In the genomic region with DNA sequence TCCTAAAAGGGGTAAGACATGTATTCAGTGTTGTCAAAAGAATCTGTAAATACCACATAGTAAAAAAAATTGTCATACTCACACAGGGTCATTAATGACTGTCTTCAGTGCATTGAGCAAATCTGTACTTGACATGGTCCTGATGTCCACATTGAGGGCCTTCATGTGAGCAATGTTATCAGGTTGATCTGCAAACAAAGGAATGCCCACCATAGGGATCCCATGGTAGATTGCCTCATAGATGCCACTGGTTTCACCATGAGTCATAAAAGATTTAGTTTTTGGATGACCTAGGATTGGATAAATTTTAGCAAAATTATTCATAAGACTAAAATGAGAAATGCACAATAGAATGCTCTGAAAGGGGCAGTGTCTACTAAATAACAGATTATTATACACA, we compare ENCODE assay signal across 28 cellular contexts. TPM values are rescaled to one million over a fixed set of nuclear protein-coding genes. Genes with fewer than 3 reads are reported as not detected.
"Had no signal": no experiment of that assay in that cellular context is flagged by ENCODE, and none has a peak within 500 bp of the region (broad histone marks: within the 10 kb centered on the region; RNA-seq: fewer than 3 reads in every experiment).

No MANE protein-coding gene starts in this region.

- H3K9ac ChIP-seq: neural progenitor cell, parathyroid adenoma had no signal

- H3K27me3 ChIP-seq: neural progenitor cell, ovary, stomach, thyroid gland, tibial nerve, upper lobe of left lung, vagina had no signal

- H3K9me3 ChIP-seq: ovary, psoas muscle, thoracic aorta, thyroid gland, tibial nerve, upper lobe of left lung, vagina had no signal

- DNase-seq: natural killer cell; occipital lobe; ovary; posterior cingulate gyrus; psoas muscle; right cardiac atrium; stimulated activated CD4-positive, alpha-beta T cell treated with anti-CD3 and anti-CD28 coated beads, Interleukin-15, amount 100 ng/mL, for 24 hours; stimulated activated CD4-positive, alpha-beta T cell treated with anti-CD3 and anti-CD28 coated beads, Interleukin-2, amount 100 ng/mL, for 24 hours; stimulated activated CD4-positive, alpha-beta T cell treated with anti-CD3 and anti-CD28 coated beads, Interleukin-2, amount 100 ng/mL, for 48 hours; stimulated activated CD4-positive, alpha-beta T cell treated with anti-CD3 and anti-CD28 coated beads, Interleukin-4, amount 100 ng/mL, for 24 hours; stimulated activated naive B cell treated with anti-CD40 and anti-IgM and Interleukin-4, amounts not matched to agents 10 μg/mL and 1 μg/mL and 100 μg/mL, for 72 hours; stimulated activated naive CD4-positive, alpha-beta T cell treated with Interleukin-2 at 50 U/mL for 16 hours; stomach; thyroid gland; upper lobe of left lung had no signal

- H3K79me2 ChIP-seq: parathyroid adenoma had no signal

- H3K4me3 ChIP-seq: neural progenitor cell, ovary, psoas muscle, skin epidermis, stomach, thoracic aorta, thyroid gland, tibial nerve, upper lobe of left lung, vagina had no signal

- H3K4me1 ChIP-seq: neural progenitor cell, parathyroid adenoma, psoas muscle, stomach, thyroid gland, tibial nerve, upper lobe of left lung, vagina had no signal

- H3K4me2 ChIP-seq: neural progenitor cell had no signal

- H2AFZ ChIP-seq: neural progenitor cell, parathyroid adenoma had no signal

- ATAC-seq: natural killer cell; psoas muscle; right cardiac atrium; sciatic nerve; stimulated activated effector memory CD8-positive, alpha-beta T cell treated with anti-CD3 and anti-CD28 coated beads, Interleukin-12 subunit alpha, Interleukin-12 subunit beta, amount 100 ng/mL, for 72 hours; stimulated activated naive B cell treated with anti-CD40 and anti-IgM and Interleukin-4, amounts not matched to agents 10 μg/mL and 1 μg/mL and 100 μg/mL, for 72 hours had no signal

- H3K27ac ChIP-seq: neural progenitor cell, ovary, parathyroid adenoma, psoas muscle, skin epidermis, stomach, thoracic aorta, thyroid gland, tibial nerve, upper lobe of left lung, vagina had no signal

- FAIRE-seq: urothelium cell line had no signal

- H3K36me3 ChIP-seq: neural progenitor cell, ovary, stomach, thoracic aorta, thyroid gland, tibial nerve, upper lobe of left lung, vagina had no signal

RNA-seq across cellular contexts. Expression of a gene that starts 38.1 kb away (rescaled TPM):
- total RNA-seq: natural killer cell, occipital lobe, osteoblast, right cardiac atrium, sciatic nerve, subcutaneous adipose tissue, temporal lobe, thoracic aorta, thyroid gland, tibial nerve, vagina had no signal
- polyA plus RNA-seq: neural cell, ovary, psoas muscle, right cardiac atrium had no signal
